11 cellular contexts compared by ENCODE assay signal in genomic region chr2:96163415-96163767, GRCh38. TPM values are rescaled to one million over a fixed set of nuclear protein-coding genes. Genes with fewer than 3 reads are reported as not detected.
DNase-seq lines count a peak whose midpoint lies in the region; ATAC-seq and TF ChIP-seq lines count a peak whose summit lies in the region.
"Had no signal": no experiment of that assay in that cellular context is flagged by ENCODE, and none has a peak within 500 bp of the region (broad histone marks: within the 10 kb centered on the region; RNA-seq: fewer than 3 reads in every experiment).

No MANE protein-coding gene starts in this region.

- H3K27me3 Mint-ChIP-seq in glutamatergic neuron (ENCODE audit: unreplicated experiment): peaks cover 15% of the 10 kb centered on the region

- no peak overlapping the region for H3K4me3 Mint-ChIP-seq in glutamatergic neuron (ENCODE audit: unreplicated experiment)
- H3K4me3 Mint-ChIP-seq: CD14-positive monocyte had no signal

- peaks cover 9% of the 10 kb centered on the region for H3K4me1 Mint-ChIP-seq in glutamatergic neuron (ENCODE audit: low read depth, unreplicated experiment)

- H3K4me3 ChIP-seq in BLaER1 treated with 17β-estradiol and CSF1 and Interleukin-3, amounts not matched to agents 10 nM and 100 nM: no peak overlapping the region
- H3K4me3 ChIP-seq: pancreas had no signal

- H3K36me3 Mint-ChIP-seq in glutamatergic neuron (ENCODE audit: unreplicated experiment): peaks cover 7% of the 10 kb centered on the region
- H3K36me3 Mint-ChIP-seq: CD14-positive monocyte had no signal

- H3K4me1 ChIP-seq in BLaER1 treated with 17β-estradiol and CSF1 and Interleukin-3, amounts not matched to agents 10 nM and 100 nM: peaks cover 16 to 28% (median 23%) of the 10 kb centered on the region in 10 experiments
- H3K4me1 ChIP-seq: pancreas had no signal

- no peaks in the 10 kb centered on the region for H4K20me1 ChIP-seq in BLaER1 treated with 17β-estradiol and CSF1 and Interleukin-3, amounts not matched to agents 10 nM and 100 nM

- H3K27ac ChIP-seq in BLaER1 treated with 17β-estradiol and CSF1 and Interleukin-3, amounts not matched to agents 10 nM and 100 nM: peak overlapping the region in 10 of 11 experiments; percentile 24 to 80 (median 66); a peak in 18 of 22 replicates
- peak overlapping the region; percentile 99 for H3K27ac ChIP-seq in KOPT-K1 (ENCODE audit: low read depth, low read length, poor library complexity, severe bottlenecking)
- H3K27ac ChIP-seq: pancreas had no signal

- H3K9ac ChIP-seq in BLaER1 treated with 17β-estradiol and CSF1 and Interleukin-3, amounts not matched to agents 10 nM and 100 nM: peak overlapping the region in 9 of 11 experiments; percentile 39 to 74 (median 61); a peak in 13 of 22 replicates

- H3K36me3 ChIP-seq in BLaER1 treated with 17β-estradiol and CSF1 and Interleukin-3, amounts not matched to agents 10 nM and 100 nM: no peaks in the 10 kb centered on the region
- no peaks in the 10 kb centered on the region for H3K36me3 ChIP-seq in KOPT-K1 (ENCODE audit: insufficient read depth, low read length)
- H3K36me3 ChIP-seq: pancreas had no signal

- peak overlapping the region; percentile 43 for H3K27ac Mint-ChIP-seq in glutamatergic neuron (ENCODE audit: unreplicated experiment)

- peaks cover 4% of the 10 kb centered on the region for H3K9me3 Mint-ChIP-seq in glutamatergic neuron (ENCODE audit: unreplicated experiment)

- H3K9me3 ChIP-seq in BLaER1 treated with 17β-estradiol and CSF1 and Interleukin-3, amounts not matched to agents 10 nM and 100 nM (replicated peaks in 1 of 11): peaks cover 0 to 12% (median 10%) of the 10 kb centered on the region in 11 experiments; a peak in 13 of 22 replicates
- peaks cover 10% of the 10 kb centered on the region for H3K9me3 ChIP-seq in KOPT-K1 (ENCODE audit: insufficient read depth, low read length, poor library complexity, severe bottlenecking)
- H3K9me3 ChIP-seq: pancreas had no signal

- H3K27me3 ChIP-seq in BLaER1 treated with 17β-estradiol and CSF1 and Interleukin-3, amounts not matched to agents 10 nM and 100 nM: no peaks in the 10 kb centered on the region
- H3K27me3 ChIP-seq: pancreas had no signal

- no peak for TF ChIP-seq CTCF in glutamatergic neuron (IDR thresholded peaks at IDR 0.05; ENCODE audit: partially characterized antibody, unreplicated experiment)

- H3K4me2 ChIP-seq in BLaER1 treated with 17β-estradiol and CSF1 and Interleukin-3, amounts not matched to agents 10 nM and 100 nM: peak overlapping the region; percentile 56 to 88 (median 73); a peak in 21 of 22 replicates

- DNase-seq in glutamatergic neuron: no peak
- no peak for DNase-seq in stimulated activated CD4-positive, alpha-beta T cell treated with anti-CD3 and anti-CD28 coated beads, Interleukin-2, amount 100 ng/mL, for 48 hours
- DNase-seq in NCI-H82 (lab: John Stamatoyannopoulos, UW): no peak
- no peak for DNase-seq in UCSD-AML1 (lab: John Stamatoyannopoulos, UW; ENCODE audit: unreplicated experiment)
- DNase-seq in NCI-H345 treated with DMSO at 0.1 percent for 48 hours (lab: John Stamatoyannopoulos, UW; ENCODE audit: unreplicated experiment): no peak
- DNase-seq: NCI-H510A had no signal

- peak; percentile 6 for ATAC-seq in GM19043 (IDR thresholded peaks at IDR 0.05; ENCODE audit: low read depth, unreplicated experiment)

RNA-seq across cellular contexts. Expression of gene DUSP2, which starts 18.2 kb away (rescaled TPM):
- total RNA-seq in glutamatergic neuron (ENCODE audit: unreplicated experiment): 0.34 TPM

RNA-seq across cellular contexts. Expression of gene ASTL, which starts 25.1 kb away (rescaled TPM):
- total RNA-seq in glutamatergic neuron (ENCODE audit: unreplicated experiment): not detected
- total RNA-seq: pancreas had no signal

RNA-seq across cellular contexts. Expression of gene STARD7, which starts 45.2 kb away (rescaled TPM):
- 100 TPM for total RNA-seq in glutamatergic neuron (ENCODE audit: unreplicated experiment)

RNA-seq across cellular contexts. Expression of gene ADRA2B, which starts 47.0 kb away (rescaled TPM):
- total RNA-seq in glutamatergic neuron (ENCODE audit: unreplicated experiment): 0.91 TPM
